In genomic region chr21:20167059-20167458, GRCh38 we compare ENCODE assay signal across 4 cellular contexts.
"Had no signal": no experiment of that assay in that cellular context is flagged by ENCODE, and none has a peak within 500 bp of the region (broad histone marks: within the 10 kb centered on the region; RNA-seq: fewer than 3 reads in every experiment).

No MANE protein-coding gene starts in this region.

- DNase-seq: H9, HCEC 1CT, IMR-90 had no signal

- ATAC-seq: GM23338 had no signal

- H3K4me3 ChIP-seq: GM23338 had no signal
